24 cellular contexts compared by ENCODE assay signal in genomic region chr2:9678554-9678953, GRCh38. TPM values are rescaled to one million over a fixed set of nuclear protein-coding genes. Genes with fewer than 3 reads are reported as not detected.
DNase-seq lines count a peak whose midpoint lies in the region; ATAC-seq, FAIRE-seq and TF ChIP-seq lines count a peak whose summit lies in the region.
"Had no signal": no experiment of that assay in that cellular context is flagged by ENCODE, and none has a peak within 500 bp of the region (broad histone marks: within the 10 kb centered on the region; RNA-seq: fewer than 3 reads in every experiment).

No MANE protein-coding gene starts in this region.

- no peaks in the 10 kb centered on the region for H3K36me3 ChIP-seq in BLaER1 treated with 17β-estradiol and CSF1 and Interleukin-3, amounts not matched to agents 10 nM and 100 nM
- peaks cover 3% of the 10 kb centered on the region for H3K36me3 ChIP-seq in OCI-LY3 (replicated peaks; ENCODE audit: low read depth, low read length)
- H3K36me3 ChIP-seq in kidney (ENCODE audit: control insufficient read depth in 1 of 2, insufficient read depth in 2 of 2, low read length in 2 of 2): no peaks in the 10 kb centered on the region
- H3K36me3 ChIP-seq: MG63 had no signal

- peak; percentile 40 for DNase-seq in KBM-7
- peak; percentile 19 for DNase-seq in kidney
- no peak for DNase-seq in left cardiac atrium
- DNase-seq in T1000 (lab: John Stamatoyannopoulos, UW): no peak
- DNase-seq: Caco-2; CD4-positive, alpha-beta memory T cell; MG63; NCI-H1092 treated with DMSO at 0.1 percent for 48 hours; NCI-H1436; NCI-H187; NCI-H2171 treated with DMSO at 0.1 percent for 48 hours; NCI-H446 treated with DMSO at 0.1 percent for 48 hours; NCI-H526; NCI-H82; NK-92 treated with Interleukin-12 subunit alpha and Interleukin-12 subunit beta, amount 100 ng/mL, for 24 hours; SIG-M5 had no signal

- no peaks in the 10 kb centered on the region for H3K27me3 ChIP-seq in BLaER1 treated with 17β-estradiol and CSF1 and Interleukin-3, amounts not matched to agents 10 nM and 100 nM
- peaks cover 19% of the 10 kb centered on the region for H3K27me3 ChIP-seq in OCI-LY3 (ENCODE audit: low read depth, low read length)
- H3K27me3 ChIP-seq: MG63 had no signal

- H3K4me2 ChIP-seq in BLaER1 treated with 17β-estradiol and CSF1 and Interleukin-3, amounts not matched to agents 10 nM and 100 nM: peak overlapping the region; percentile 4 to 93 (median 84); a peak in 16 of 22 replicates
- no peak overlapping the region; the same call in 1 of the 2 replicates for H3K4me2 ChIP-seq in OCI-LY3 (ENCODE audit: low read length)

- no peaks in the 10 kb centered on the region for H4K20me1 ChIP-seq in BLaER1 treated with 17β-estradiol and CSF1 and Interleukin-3, amounts not matched to agents 10 nM and 100 nM
- no peaks in the 10 kb centered on the region for H4K20me1 ChIP-seq in OCI-LY3 (ENCODE audit: insufficient read depth, low read length)

- H3K4me1 ChIP-seq in BLaER1 treated with 17β-estradiol and CSF1 and Interleukin-3, amounts not matched to agents 10 nM and 100 nM: peaks cover 32 to 75% (median 68%) of the 10 kb centered on the region in 10 experiments
- H3K4me1 ChIP-seq in OCI-LY3 (ENCODE audit: low read length) (peaks cover 11% of the 10 kb centered on the region; the same call in 1 of the 2 replicates), kidney (ENCODE audit: control insufficient read depth in 1 of 2, insufficient read depth in 1 of 2, low read depth in 1 of 2, low read length in 2 of 2) (no peaks in the 10 kb centered on the region)
- H3K4me1 ChIP-seq: Caco-2 had no signal

- H3K9me3 ChIP-seq in BLaER1 treated with 17β-estradiol and CSF1 and Interleukin-3, amounts not matched to agents 10 nM and 100 nM (replicated peaks in 1 of 11): peaks cover 0 to 13% (median 0%) of the 10 kb centered on the region in 11 experiments; a peak in 6 of 22 replicates
- no peaks in the 10 kb centered on the region for H3K9me3 ChIP-seq in OCI-LY3 (ENCODE audit: insufficient read depth, low read length)
- H3K9me3 ChIP-seq in kidney (ENCODE audit: control insufficient read depth in 1 of 2, low read length in 2 of 2): no peaks in the 10 kb centered on the region
- H3K9me3 ChIP-seq: Caco-2, MG63 had no signal

- H3K79me2 ChIP-seq in OCI-LY3 (ENCODE audit: low read length): no peaks in the 10 kb centered on the region

- peak overlapping the region in 9 of 11 experiments; percentile 29 to 95 (median 88); a peak in 13 of 22 replicates for H3K27ac ChIP-seq in BLaER1 treated with 17β-estradiol and CSF1 and Interleukin-3, amounts not matched to agents 10 nM and 100 nM
- H3K27ac ChIP-seq in OCI-LY3 (ENCODE audit: low read length): no peak overlapping the region
- no peak overlapping the region for H3K27ac ChIP-seq in kidney (ENCODE audit: low read depth in 2 of 2, low read length in 2 of 2)
- H3K27ac ChIP-seq: HL-60, SK-N-MC had no signal

- TF ChIP-seq CTCF in OCI-LY3 (IDR thresholded peaks at IDR 0.05; ENCODE audit: low read depth, low read length): no peak
- no peak for TF ChIP-seq CTCF in kidney (IDR thresholded peaks at IDR 0.05; ENCODE audit: borderline replicate concordance, extremely low read depth, insufficient read depth)

- ATAC-seq in left cardiac atrium: no peak
- ATAC-seq in HG03097 (IDR thresholded peaks at IDR 0.05; ENCODE audit: low FRiP score, unreplicated experiment): no peak
- ATAC-seq: HCT116 had no signal

- no peak overlapping the region for H3K9ac ChIP-seq in BLaER1 treated with 17β-estradiol and CSF1 and Interleukin-3, amounts not matched to agents 10 nM and 100 nM
- H3K9ac ChIP-seq in OCI-LY3 (ENCODE audit: low read length) (no peak overlapping the region), kidney (ENCODE audit: low read length in 2 of 2) (no peak overlapping the region)

- peak overlapping the region; percentile 35; the same call in 1 of the 2 replicates for H2AFZ ChIP-seq in OCI-LY3 (ENCODE audit: low read depth, low read length)

- FAIRE-seq in kidney (lab: Jason Lieb, UNC): no peak
- FAIRE-seq: G401.6, RCC 7860 had no signal

- intact Hi-C loops in kidney (cut with DNase I) (no loop called here), left cardiac atrium (cut with DNase I) (no loop called here)

- no peak overlapping the region for H3K4me3 ChIP-seq in BLaER1 treated with 17β-estradiol and CSF1 and Interleukin-3, amounts not matched to agents 10 nM and 100 nM
- no peak overlapping the region for H3K4me3 ChIP-seq in OCI-LY3 (ENCODE audit: low read length)
- H3K4me3 ChIP-seq in kidney (ENCODE audit: low read length in 2 of 2): no peak overlapping the region
- H3K4me3 ChIP-seq: MG63, SK-N-MC had no signal

- in situ Hi-C loops in KBM-7 (cut with MboI; ENCODE audit: low pct_unique_long_range_greater_than_20kb, low sequenced_read_pairs): no loop called here

RNA-seq across cellular contexts. Expression of gene YWHAQ, which starts 47.8 kb away (rescaled TPM):
- total RNA-seq in kidney (262 TPM), left cardiac atrium (100 to 1,000 TPM; 118 to 207 TPM)
- polyA plus RNA-seq in kidney (ENCODE audit: insufficient read depth, low read depth, low replicate concordance): 168 TPM

Comparison
In these comparisons a context has a peak if more than half of its experiments do, and no peak if none do; other contexts are left out.
1. H3K27ac ChIP-seq: peak in BLaER1 treated with 17β-estradiol and CSF1 and Interleukin-3, amounts not matched to agents 10 nM and 100 nM (9 of 11); none in OCI-LY3 (single experiment) and kidney (0 of 2).
2. DNase-seq: peak in KBM-7 (single experiment) and kidney (single experiment); none in left cardiac atrium (single experiment) and T1000 (single experiment).